14 cellular contexts compared by ENCODE assay signal in genomic region chr7:2175091-2175490, GRCh38. TPM values are rescaled to one million over a fixed set of nuclear protein-coding genes. Genes with fewer than 3 reads are reported as not detected.
DNase-seq lines count a peak whose midpoint lies in the region; ATAC-seq, FAIRE-seq and TF ChIP-seq lines count a peak whose summit lies in the region.
"Had no signal": no experiment of that assay in that cellular context is flagged by ENCODE, and none has a peak within 500 bp of the region (broad histone marks: within the 10 kb centered on the region; RNA-seq: fewer than 3 reads in every experiment).

No MANE protein-coding gene starts in this region.

- in situ Hi-C loops in mammary epithelial cell (cut with MboI; ENCODE audit: low sequenced_read_pairs in 2 of 2): no loop called here

- H2AFZ ChIP-seq in HCT116 (ENCODE audit: low read depth, low read length, poor library complexity, severe bottlenecking) (no peak overlapping the region), mammary epithelial cell (ENCODE audit: low read depth, low read length) (no peak overlapping the region), keratinocyte (ENCODE audit: control insufficient read depth, low read length) (no peak overlapping the region)

- H3K9me2 ChIP-seq in HCT116 (ENCODE audit: insufficient read depth): no peaks in the 10 kb centered on the region

- dilution Hi-C loops in mammary epithelial cell (cut with HindIII; ENCODE audit: low sequenced_read_pairs): no loop called here
- dilution Hi-C loops in keratinocyte (cut with MboI; ENCODE audit: extremely low pct_ligation_motif_present, low sequenced_read_pairs): no loop called here

- H3K4me1 ChIP-seq in HCT116 (ENCODE audit: control insufficient read depth in 1 of 2, insufficient read depth in 2 of 2, low read length in 2 of 2) (peaks cover 11 to 16% of the 10 kb centered on the region in 2 experiments), mammary epithelial cell (ENCODE audit: insufficient read depth, low read length) (peaks cover 33% of the 10 kb centered on the region), keratinocyte (ENCODE audit: control insufficient read depth, extremely low read depth, insufficient read depth, low read length) (peaks cover 20% of the 10 kb centered on the region), thoracic aorta (ENCODE audit: control insufficient read depth in 1 of 2, low read depth in 2 of 2) (peaks cover 0 to 33% of the 10 kb centered on the region in 2 donors)

- no peak for ATAC-seq in HCT116
- ATAC-seq in thoracic aorta (ENCODE audit: insufficient number of reproducible peaks, low FRiP score, low read depth): peak; percentile 40
- no peak for ATAC-seq in T-helper 17 cell

- H3K27ac Mint-ChIP-seq in T-helper 17 cell: no peak overlapping the region
- H3K27ac Mint-ChIP-seq: activated B cell treated with CpG ODN at 0.5 μM for 24 hours; CD4-positive, alpha-beta T cell had no signal

- H3K36me3 Mint-ChIP-seq in T-helper 17 cell (ENCODE audit: low read depth): peaks cover 4% of the 10 kb centered on the region

- TF ChIP-seq POLR2A in HCT116 (IDR thresholded peaks at IDR 0.05; ENCODE audit: borderline replicate concordance, extremely low read depth, insufficient read depth, insufficient read length): no peak

- CTCF ChIA-PET in HCT116 (lab: Charles Lee) (no interaction called here), mammary epithelial cell (lab: Charles Lee; ENCODE audit: low non-redundant PET) (interaction anchor here (0.7 kb wide), 1 partner anchor 416 kb away, joined by 12 read pairs; no protein-coding TSS in a partner anchor)

- TF ChIP-seq CTCF in HCT116 (IDR thresholded peaks at IDR 0.05 in 2 of 3, conservative IDR thresholded peaks at IDR 0.05 in 1 of 3; ENCODE audit: borderline replicate concordance in 1 of 3, insufficient read depth in 1 of 3, low read depth in 2 of 3, low read length in 2 of 3) (no peak), mammary epithelial cell (conservative IDR thresholded peaks at IDR 0.05 in 1 of 2, IDR thresholded peaks at IDR 0.05 in 1 of 2; ENCODE audit: extremely low read depth in 1 of 2, insufficient read depth in 1 of 2, low read depth in 1 of 2, low read length in 2 of 2) (no peak), keratinocyte (optimal IDR thresholded peaks at IDR 0.05 in 1 of 3, IDR thresholded peaks at IDR 0.05 in 1 of 3, conservative IDR thresholded peaks at IDR 0.05 in 1 of 3; ENCODE audit: extremely low read depth in 1 of 3, insufficient read depth in 2 of 3, low read length in 3 of 3) (no peak), thoracic aorta (IDR thresholded peaks at IDR 0.05) (no peak)

- no peaks in the 10 kb centered on the region for H4K20me1 ChIP-seq in HCT116 (ENCODE audit: insufficient read depth)
- no peaks in the 10 kb centered on the region for H4K20me1 ChIP-seq in mammary epithelial cell (ENCODE audit: insufficient read depth, low read length)
- H4K20me1 ChIP-seq in keratinocyte (ENCODE audit: control insufficient read depth, extremely low read depth, insufficient read depth, low read length): no peaks in the 10 kb centered on the region

- WGBS in mammary epithelial cell (ENCODE audit: low coverage, missing lambda C conversion rate): 96% methylated on average over 15 of the region's 15 CpGs

- H3K4me2 ChIP-seq in HCT116 (ENCODE audit: low read length): peak overlapping the region; percentile 24; the same call in 1 of the 2 replicates
- peak overlapping the region; percentile 52 for H3K4me2 ChIP-seq in mammary epithelial cell (ENCODE audit: insufficient read depth, low read depth, low read length)
- H3K4me2 ChIP-seq in keratinocyte (ENCODE audit: control insufficient read depth, extremely low read depth, insufficient read depth, low read depth, low read length): peak overlapping the region; percentile 29

- peaks cover 8% of the 10 kb centered on the region for H3K9me1 ChIP-seq in keratinocyte (ENCODE audit: control insufficient read depth, extremely low read depth, insufficient read depth, low read length)

- no peak for DNase-seq in HCT116 (ENCODE audit: low read depth, low spot score)
- DNase-seq in mammary epithelial cell: no peak
- no peak for DNase-seq in keratinocyte (ENCODE audit: low read depth, low spot score)
- no peak for DNase-seq in thoracic aorta (ENCODE audit: low spot score)
- no peak for DNase-seq in NOMO-1 treated with DMSO at 0.1 percent for 48 hours (lab: John Stamatoyannopoulos, UW; ENCODE audit: unreplicated experiment)
- DNase-seq in RKO (ENCODE audit: low spot score): no peak
- DNase-seq in OCI-M2 (lab: John Stamatoyannopoulos, UW; ENCODE audit: unreplicated experiment): no peak
- DNase-seq in T-helper 17 cell: no peak
- DNase-seq: activated B cell treated with CpG ODN at 0.5 μM for 24 hours; CD4-positive, alpha-beta T cell; NCI-H69; stimulated activated CD4-positive, alpha-beta T cell treated with anti-CD3 and anti-CD28 coated beads, Interleukin-1b, Interleukin-23, amount 100 ng/mL, for 48 hours had no signal

- H3K27ac ChIP-seq in HCT116 (ENCODE audit: low read depth, low read length) (peak overlapping the region; percentile 21; the same call in 1 of the 2 replicates), mammary epithelial cell (ENCODE audit: insufficient read depth, low read depth, low read length) (no peak overlapping the region), keratinocyte (ENCODE audit: control insufficient read depth, insufficient read depth, low read length) (no peak overlapping the region), thoracic aorta (peak overlapping the region; percentile 43 to 51)
- H3K27ac ChIP-seq: neutrophil had no signal

- RAD21 ChIA-PET in HCT116 (lab: Charles Lee; ENCODE audit: low non-redundant PET in 1 of 2, low total read pairs in 2 of 2, uncharacterized antibody in 2 of 2, unreplicated experiment in 2 of 2): interaction anchor here in 1 of 2 experiments (0.7 kb wide), 1 partner anchor 106 kb away, joined by 3 read pairs; no protein-coding TSS in a partner anchor

- H3K36me3 ChIP-seq in HCT116 (ENCODE audit: control insufficient read depth in 1 of 2, insufficient read depth in 2 of 2, low read length in 2 of 2) (peaks cover 0 to 2% of the 10 kb centered on the region in 2 experiments; a peak in 1 of 4 replicates), mammary epithelial cell (ENCODE audit: insufficient read depth, low read length) (no peaks in the 10 kb centered on the region), keratinocyte (ENCODE audit: control insufficient read depth in 2 of 2, extremely low read depth in 1 of 2, insufficient read depth in 2 of 2, low read length in 2 of 2) (peaks cover 0 to 10% of the 10 kb centered on the region in 2 experiments), thoracic aorta (no peaks in the 10 kb centered on the region)
- H3K36me3 ChIP-seq: neutrophil had no signal

- H3K4me3 ChIP-seq in HCT116 (replicated peaks in 1 of 2; ENCODE audit: low read depth in 1 of 2, low read length in 2 of 2) (no peak overlapping the region), mammary epithelial cell (replicated peaks in 1 of 3; ENCODE audit: insufficient read depth in 1 of 3, low read depth in 2 of 3, low read length in 3 of 3) (no peak overlapping the region), keratinocyte (ENCODE audit: control insufficient read depth in 2 of 3, extremely low read depth in 1 of 3, insufficient read depth in 2 of 3, low read depth in 1 of 3, low read length in 3 of 3) (no peak overlapping the region), thoracic aorta (no peak overlapping the region)
- H3K4me3 ChIP-seq: SJSA1 had no signal

- peaks cover 8% of the 10 kb centered on the region for H3K4me1 Mint-ChIP-seq in T-helper 17 cell
- H3K4me1 Mint-ChIP-seq: activated B cell treated with CpG ODN at 0.5 μM for 24 hours had no signal

- no peaks in the 10 kb centered on the region for H3K79me2 ChIP-seq in HCT116 (ENCODE audit: insufficient read depth, low read length)
- no peaks in the 10 kb centered on the region for H3K79me2 ChIP-seq in mammary epithelial cell (ENCODE audit: insufficient read depth, low read length)
- no peaks in the 10 kb centered on the region for H3K79me2 ChIP-seq in keratinocyte (ENCODE audit: control insufficient read depth, insufficient read depth, low read length)

- POLR2A ChIA-PET in HCT116 (lab: Charles Lee): no interaction called here

- no peak overlapping the region for H3K4me3 Mint-ChIP-seq in T-helper 17 cell
- H3K4me3 Mint-ChIP-seq: activated B cell treated with CpG ODN at 0.5 μM for 24 hours; CD4-positive, alpha-beta T cell had no signal

- no peak for TF ChIP-seq RAD21 in HCT116 (IDR thresholded peaks at IDR 0.05; ENCODE audit: low read depth)

- H3K27me3 ChIP-seq in HCT116 (ENCODE audit: insufficient read depth, low read length): no peaks in the 10 kb centered on the region
- no peaks in the 10 kb centered on the region for H3K27me3 ChIP-seq in mammary epithelial cell (ENCODE audit: insufficient read depth, low read length)
- no peaks in the 10 kb centered on the region for H3K27me3 ChIP-seq in keratinocyte (ENCODE audit: control insufficient read depth, extremely low read depth, insufficient read depth, low read length)
- no peaks in the 10 kb centered on the region for H3K27me3 ChIP-seq in thoracic aorta (replicated peaks; ENCODE audit: insufficient read depth)
- H3K27me3 ChIP-seq: neutrophil, SJSA1 had no signal

- no peaks in the 10 kb centered on the region for H3K27me3 Mint-ChIP-seq in T-helper 17 cell
- H3K27me3 Mint-ChIP-seq: activated B cell treated with CpG ODN at 0.5 μM for 24 hours; CD4-positive, alpha-beta T cell had no signal

- H3K9ac ChIP-seq in HCT116 (ENCODE audit: low read length): no peak overlapping the region
- H3K9ac ChIP-seq in mammary epithelial cell (ENCODE audit: insufficient read depth, low read length): no peak overlapping the region
- no peak overlapping the region for H3K9ac ChIP-seq in keratinocyte (ENCODE audit: control insufficient read depth, extremely low read depth, insufficient read depth, low read length)

- no peaks in the 10 kb centered on the region for H3K9me3 ChIP-seq in HCT116 (ENCODE audit: control insufficient read depth in 1 of 2, insufficient read depth in 1 of 2, low read depth in 1 of 2, low read length in 2 of 2)
- H3K9me3 ChIP-seq in mammary epithelial cell (replicated peaks; ENCODE audit: insufficient read depth, low read length): no peaks in the 10 kb centered on the region
- H3K9me3 ChIP-seq in keratinocyte (ENCODE audit: control insufficient read depth, low read depth, low read length): no peaks in the 10 kb centered on the region
- H3K9me3 ChIP-seq in thoracic aorta: no peaks in the 10 kb centered on the region
- no peaks in the 10 kb centered on the region for H3K9me3 ChIP-seq in T-helper 17 cell (ENCODE audit: control insufficient read depth, low read length, poor library complexity, severe bottlenecking)
- H3K9me3 ChIP-seq: neutrophil, SJSA1 had no signal

- intact Hi-C loops in HCT116 (cut with micrococcal nuclease): no loop called here
- intact Hi-C loops in mammary epithelial cell (cut with micrococcal nuclease): no loop called here

- no TSS peak for BruUV-seq in HCT116 (replicated peaks; lab: Mats Ljungman, UMichigan)
- no TSS peak for BruUV-seq in mammary epithelial cell (replicated peaks; lab: Mats Ljungman, UMichigan)

- no peak for FAIRE-seq in keratinocyte (lab: Jason Lieb, UNC)

RNA-seq across cellular contexts. Expression of gene MAD1L1, which starts 57.7 kb away (rescaled TPM):
- total RNA-seq in HCT116 (2021; ENCODE audit: unreplicated experiment) (38.5 TPM), mammary epithelial cell (10 to 100 TPM; 20.7 to 35.4 TPM), thoracic aorta (10 to 100 TPM; 27.4 to 41.3 TPM), T-helper 17 cell (100 to 1,000 TPM in 1 of 2 donors, 10 to 100 TPM in 1; 81.3 to 115 TPM)
- 41.8 and 42.5 TPM in 2 replicates for polyA plus RNA-seq in HCT116 (2012)
- polyA plus RNA-seq in mammary epithelial cell (17.7 TPM), keratinocyte (18.0 to 27.0 TPM (median 18.1 TPM) in 3 replicates)
- polyA minus RNA-seq in mammary epithelial cell (32.0 TPM), keratinocyte (20.4 to 53.4 TPM (median 24.8 TPM) in 3 replicates)
- 17.7 TPM for polyA plus RNA-seq in keratinocyte (2011; ENCODE audit: low read depth)
- 12.2 and 28.2 TPM in 2 replicates for polyA plus RNA-seq in keratinocyte (2011; cell fraction: cytosol; rRNA removed)
- 16.0 and 26.1 TPM in 2 replicates for polyA plus RNA-seq in keratinocyte (2011; cell fraction: nucleus; rRNA removed)
- polyA plus RNA-seq in keratinocyte (2012; ENCODE audit: low replicate concordance): 15.6 and 31.8 TPM in 2 replicates
- 74.2 TPM for polyA minus RNA-seq in keratinocyte (2011; cell fraction: cytosol; rRNA and poly(A)+ RNA removed)
- polyA minus RNA-seq in keratinocyte (2011; cell fraction: nucleus; rRNA and poly(A)+ RNA removed): 18.6 and 25.3 TPM in 2 replicates

Comparison
In these comparisons a context has a peak if more than half of its experiments do, and no peak if none do; other contexts are left out.
1. H3K27ac ChIP-seq: peak in HCT116 (single experiment) and thoracic aorta (2 of 2); none in mammary epithelial cell (single experiment) and keratinocyte (single experiment).
2. Peak in every context shown above with its lines, with median percentiles within 50 percentile points of each other: H3K4me2 ChIP-seq.